1 cellular context compared by ENCODE assay signal in the genomic region with DNA sequence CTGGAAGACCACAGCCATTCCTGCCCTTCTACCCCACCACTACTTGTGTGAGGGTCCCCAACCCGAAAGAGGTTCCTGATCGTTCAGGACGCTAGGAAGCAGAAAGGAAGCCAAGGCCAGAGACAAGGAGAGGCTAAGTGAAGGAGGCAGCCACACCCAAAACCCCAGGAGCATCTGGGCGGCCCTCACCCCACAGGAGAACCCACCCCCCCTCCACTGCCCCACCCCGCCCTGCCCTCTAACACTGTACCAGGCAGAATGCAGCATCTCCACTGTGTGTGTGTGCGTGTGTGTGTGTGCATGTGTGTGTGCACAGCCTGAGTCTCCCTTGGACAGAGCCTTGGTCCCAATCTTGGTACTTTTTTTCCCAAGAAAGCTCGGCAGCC.
TF ChIP-seq lines count a peak whose summit lies in the region.

No MANE protein-coding gene starts in this region.

TF ChIP-seq in HepG2, 621 proteins besides CTCF, POLR2A, EP300 and RAD21:
- TF ChIP-seq, protein P1, sequence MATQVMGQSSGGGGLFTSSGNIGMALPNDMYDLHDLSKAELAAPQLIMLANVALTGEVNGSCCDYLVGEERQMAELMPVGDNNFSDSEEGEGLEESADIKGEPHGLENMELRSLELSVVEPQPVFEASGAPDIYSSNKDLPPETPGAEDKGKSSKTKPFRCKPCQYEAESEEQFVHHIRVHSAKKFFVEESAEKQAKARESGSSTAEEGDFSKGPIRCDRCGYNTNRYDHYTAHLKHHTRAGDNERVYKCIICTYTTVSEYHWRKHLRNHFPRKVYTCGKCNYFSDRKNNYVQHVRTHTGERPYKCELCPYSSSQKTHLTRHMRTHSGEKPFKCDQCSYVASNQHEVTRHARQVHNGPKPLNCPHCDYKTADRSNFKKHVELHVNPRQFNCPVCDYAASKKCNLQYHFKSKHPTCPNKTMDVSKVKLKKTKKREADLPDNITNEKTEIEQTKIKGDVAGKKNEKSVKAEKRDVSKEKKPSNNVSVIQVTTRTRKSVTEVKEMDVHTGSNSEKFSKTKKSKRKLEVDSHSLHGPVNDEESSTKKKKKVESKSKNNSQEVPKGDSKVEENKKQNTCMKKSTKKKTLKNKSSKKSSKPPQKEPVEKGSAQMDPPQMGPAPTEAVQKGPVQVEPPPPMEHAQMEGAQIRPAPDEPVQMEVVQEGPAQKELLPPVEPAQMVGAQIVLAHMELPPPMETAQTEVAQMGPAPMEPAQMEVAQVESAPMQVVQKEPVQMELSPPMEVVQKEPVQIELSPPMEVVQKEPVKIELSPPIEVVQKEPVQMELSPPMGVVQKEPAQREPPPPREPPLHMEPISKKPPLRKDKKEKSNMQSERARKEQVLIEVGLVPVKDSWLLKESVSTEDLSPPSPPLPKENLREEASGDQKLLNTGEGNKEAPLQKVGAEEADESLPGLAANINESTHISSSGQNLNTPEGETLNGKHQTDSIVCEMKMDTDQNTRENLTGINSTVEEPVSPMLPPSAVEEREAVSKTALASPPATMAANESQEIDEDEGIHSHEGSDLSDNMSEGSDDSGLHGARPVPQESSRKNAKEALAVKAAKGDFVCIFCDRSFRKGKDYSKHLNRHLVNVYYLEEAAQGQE (IDR thresholded peaks at IDR 0.05; ENCODE audit: borderline replicate concordance in 1 of 2, low read depth in 1 of 2, low read length in 2 of 2): no peak
- TF ChIP-seq CHCHD3 (CRISPR knock-in tag; IDR thresholded peaks at IDR 0.05) (no peak), ZBTB1 (CRISPR knock-in tag; IDR thresholded peaks at IDR 0.05; ENCODE audit: borderline replicate concordance) (no peak), MXD4 (CRISPR knock-in tag; IDR thresholded peaks at IDR 0.05) (no peak), PBX3 (CRISPR knock-in tag; IDR thresholded peaks at IDR 0.05; ENCODE audit: borderline replicate concordance) (no peak), NFYB (CRISPR knock-in tag; IDR thresholded peaks at IDR 0.05) (no peak), KDM1A (CRISPR knock-in tag; IDR thresholded peaks at IDR 0.05) (no peak), ZNF232 (CRISPR knock-in tag; IDR thresholded peaks at IDR 0.05; ENCODE audit: borderline replicate concordance) (no peak), ZNF142 (CRISPR knock-in tag; IDR thresholded peaks at IDR 0.05) (no peak), ZNF619 (CRISPR knock-in tag; IDR thresholded peaks at IDR 0.05) (no peak), ZNF367 (CRISPR knock-in tag; IDR thresholded peaks at IDR 0.05; ENCODE audit: borderline replicate concordance) (no peak), ZFP37 (CRISPR knock-in tag; IDR thresholded peaks at IDR 0.05; ENCODE audit: borderline replicate concordance) (no peak), ZBTB7B (CRISPR knock-in tag; IDR thresholded peaks at IDR 0.05) (no peak)
